Comparison of ENCODE assay signal across 2 cellular contexts in genomic region chr1:154403300-154403943, GRCh38.
TF ChIP-seq lines count a peak whose summit lies in the region.

No MANE protein-coding gene starts in this region.

TF ChIP-seq in H1, 55 proteins besides CTCF, POLR2A, EP300 and RAD21:
- no peak for TF ChIP-seq TBP (IDR thresholded peaks at IDR 0.05; ENCODE audit: low read depth, low read length)
- no peak for TF ChIP-seq HDAC6 (IDR thresholded peaks at IDR 0.05; ENCODE audit: low read depth, low read length)
- no peak for TF ChIP-seq TCF12 (IDR thresholded peaks at IDR 0.05; ENCODE audit: low read depth, low read length)
- no peak for TF ChIP-seq KDM5A (IDR thresholded peaks at IDR 0.05; ENCODE audit: low read length)
- TF ChIP-seq JUN (IDR thresholded peaks at IDR 0.05; ENCODE audit: low read depth, low read length), result no peak
- TF ChIP-seq SP4 (IDR thresholded peaks at IDR 0.05; ENCODE audit: low read length), result no peak

TF ChIP-seq in WTC11, 78 proteins besides CTCF, POLR2A, EP300 and RAD21 (continued from another document):
- no peak for TF ChIP-seq TEAD4 (CRISPR knock-in tag; IDR thresholded peaks at IDR 0.05)
- TF ChIP-seq TEAD1 (CRISPR knock-in tag; IDR thresholded peaks at IDR 0.05), result no peak
- no peak for TF ChIP-seq USF2 (CRISPR knock-in tag; IDR thresholded peaks at IDR 0.05)
- no peak for TF ChIP-seq E2F5 (CRISPR knock-in tag; IDR thresholded peaks at IDR 0.05)
TF ChIP-seq in WTC11: peak in this region for 0.
